ENCODE assay signal across 1 cellular context in genomic region chr1:23825076-23825761, GRCh38.
TF ChIP-seq lines count a peak whose summit lies in the region.

TSS of gene HMGCL (minus strand) at chr1:23825429. CDS start at chr1:23825415, 14 bp downstream.

TF ChIP-seq in HepG2, 621 proteins besides CTCF, POLR2A, EP300 and RAD21 (continued from another document and continues in another):
- TF ChIP-seq FOXP4 (CRISPR knock-in tag; IDR thresholded peaks at IDR 0.05) (peak; percentile 64), ZNF772 (CRISPR knock-in tag; IDR thresholded peaks at IDR 0.05) (peak; percentile 98), SPEN (CRISPR knock-in tag; IDR thresholded peaks at IDR 0.05; ENCODE audit: low read depth) (peak; percentile 78), BCL3 (CRISPR knock-in tag; IDR thresholded peaks at IDR 0.05) (peak; percentile 65; the same call in 1 of the 2 replicates), ZSCAN29 (CRISPR knock-in tag; conservative IDR thresholded peaks at IDR 0.05) (0 out of 2 replicates have a peak, but pooled peaks have one; percentile 39), ELF1 (CRISPR knock-in tag; IDR thresholded peaks at IDR 0.05) (peak; percentile 84), ZNF639 (CRISPR knock-in tag; conservative IDR thresholded peaks at IDR 0.05) (0 out of 2 replicates have a peak, but pooled peaks have one; percentile 41), ONECUT2 (CRISPR knock-in tag; IDR thresholded peaks at IDR 0.05) (0 out of 2 replicates have a peak, but pooled peaks have one; percentile 17), ZNF207 (IDR thresholded peaks at IDR 0.05; ENCODE audit: borderline replicate concordance) (no peak), SNAPC2 (CRISPR knock-in tag; IDR thresholded peaks at IDR 0.05) (peak; percentile 75; the same call in 1 of the 2 replicates), GATAD2A (CRISPR knock-in tag; IDR thresholded peaks at IDR 0.05) (peak; percentile 28; the same call in 1 of the 2 replicates), U2AF2 (IDR thresholded peaks at IDR 0.05; ENCODE audit: low read depth, low read length) (no peak), ZNF24 (IDR thresholded peaks at IDR 0.05) (no peak), THAP9 (CRISPR knock-in tag; IDR thresholded peaks at IDR 0.05; ENCODE audit: borderline replicate concordance) (peak; percentile 84; the same call in 1 of the 2 replicates), ZNF354B (CRISPR knock-in tag; IDR thresholded peaks at IDR 0.05) (peak; percentile 73; the same call in 1 of the 2 replicates), FOXK2 (IDR thresholded peaks at IDR 0.05) (no peak), NFKBIZ (CRISPR knock-in tag; IDR thresholded peaks at IDR 0.05) (peak; percentile 63; the same call in 1 of the 2 replicates), ZFP36L2 (CRISPR knock-in tag; IDR thresholded peaks at IDR 0.05) (no peak)
- TF ChIP-seq, protein P1, sequence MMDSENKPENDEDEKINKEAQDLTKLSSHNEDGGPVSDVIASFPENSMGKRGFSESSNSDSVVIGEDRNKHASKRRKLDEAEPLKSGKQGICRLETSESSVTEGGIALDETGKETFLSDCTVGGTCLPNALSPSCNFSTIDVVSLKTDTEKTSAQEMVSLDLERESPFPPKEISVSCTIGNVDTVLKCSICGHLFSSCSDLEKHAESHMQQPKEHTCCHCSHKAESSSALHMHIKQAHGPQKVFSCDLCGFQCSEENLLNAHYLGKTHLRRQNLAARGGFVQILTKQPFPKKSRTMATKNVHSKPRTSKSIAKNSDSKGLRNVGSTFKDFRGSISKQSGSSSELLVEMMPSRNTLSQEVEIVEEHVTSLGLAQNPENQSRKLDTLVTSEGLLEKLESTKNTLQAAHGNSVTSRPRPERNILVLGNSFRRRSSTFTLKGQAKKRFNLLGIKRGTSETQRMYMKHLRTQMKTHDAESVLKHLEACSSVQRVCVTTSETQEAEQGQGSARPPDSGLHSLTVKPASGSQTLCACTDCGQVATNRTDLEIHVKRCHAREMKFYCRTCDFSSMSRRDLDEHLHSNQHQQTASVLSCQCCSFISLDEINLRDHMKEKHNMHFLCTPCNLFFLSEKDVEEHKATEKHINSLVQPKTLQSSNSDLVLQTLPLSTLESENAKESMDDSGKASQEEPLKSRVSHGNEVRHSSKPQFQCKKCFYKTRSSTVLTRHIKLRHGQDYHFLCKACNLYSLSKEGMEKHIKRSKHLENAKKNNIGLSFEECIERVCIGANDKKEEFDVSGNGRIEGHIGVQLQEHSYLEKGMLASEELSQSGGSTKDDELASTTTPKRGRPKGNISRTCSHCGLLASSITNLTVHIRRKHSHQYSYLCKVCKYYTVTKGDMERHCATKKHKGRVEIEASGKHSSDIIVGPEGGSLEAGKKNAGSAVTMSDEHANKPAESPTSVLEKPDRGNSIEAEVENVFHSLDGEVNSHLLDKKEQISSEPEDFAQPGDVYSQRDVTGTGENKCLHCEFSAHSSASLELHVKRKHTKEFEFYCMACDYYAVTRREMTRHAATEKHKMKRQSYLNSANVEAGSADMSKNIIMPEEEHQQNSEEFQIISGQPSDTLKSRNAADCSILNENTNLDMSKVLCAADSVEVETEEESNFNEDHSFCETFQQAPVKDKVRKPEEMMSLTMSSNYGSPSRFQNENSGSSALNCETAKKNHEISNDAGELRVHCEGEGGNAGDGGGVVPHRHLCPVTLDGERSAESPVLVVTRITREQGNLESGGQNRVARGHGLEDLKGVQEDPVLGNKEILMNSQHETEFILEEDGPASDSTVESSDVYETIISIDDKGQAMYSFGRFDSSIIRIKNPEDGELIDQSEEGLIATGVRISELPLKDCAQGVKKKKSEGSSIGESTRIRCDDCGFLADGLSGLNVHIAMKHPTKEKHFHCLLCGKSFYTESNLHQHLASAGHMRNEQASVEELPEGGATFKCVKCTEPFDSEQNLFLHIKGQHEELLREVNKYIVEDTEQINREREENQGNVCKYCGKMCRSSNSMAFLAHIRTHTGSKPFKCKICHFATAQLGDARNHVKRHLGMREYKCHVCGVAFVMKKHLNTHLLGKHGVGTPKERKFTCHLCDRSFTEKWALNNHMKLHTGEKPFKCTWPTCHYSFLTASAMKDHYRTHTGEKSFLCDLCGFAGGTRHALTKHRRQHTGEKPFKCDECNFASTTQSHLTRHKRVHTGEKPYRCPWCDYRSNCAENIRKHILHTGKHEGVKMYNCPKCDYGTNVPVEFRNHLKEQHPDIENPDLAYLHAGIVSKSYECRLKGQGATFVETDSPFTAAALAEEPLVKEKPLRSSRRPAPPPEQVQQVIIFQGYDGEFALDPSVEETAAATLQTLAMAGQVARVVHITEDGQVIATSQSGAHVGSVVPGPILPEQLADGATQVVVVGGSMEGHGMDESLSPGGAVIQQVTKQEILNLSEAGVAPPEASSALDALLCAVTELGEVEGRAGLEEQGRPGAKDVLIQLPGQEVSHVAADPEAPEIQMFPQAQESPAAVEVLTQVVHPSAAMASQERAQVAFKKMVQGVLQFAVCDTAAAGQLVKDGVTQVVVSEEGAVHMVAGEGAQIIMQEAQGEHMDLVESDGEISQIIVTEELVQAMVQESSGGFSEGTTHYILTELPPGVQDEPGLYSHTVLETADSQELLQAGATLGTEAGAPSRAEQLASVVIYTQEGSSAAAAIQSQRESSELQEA (CRISPR knock-in tag; IDR thresholded peaks at IDR 0.05; ENCODE audit: not compliant biosample characterization): peak; percentile 61
- TF ChIP-seq, protein P2, sequence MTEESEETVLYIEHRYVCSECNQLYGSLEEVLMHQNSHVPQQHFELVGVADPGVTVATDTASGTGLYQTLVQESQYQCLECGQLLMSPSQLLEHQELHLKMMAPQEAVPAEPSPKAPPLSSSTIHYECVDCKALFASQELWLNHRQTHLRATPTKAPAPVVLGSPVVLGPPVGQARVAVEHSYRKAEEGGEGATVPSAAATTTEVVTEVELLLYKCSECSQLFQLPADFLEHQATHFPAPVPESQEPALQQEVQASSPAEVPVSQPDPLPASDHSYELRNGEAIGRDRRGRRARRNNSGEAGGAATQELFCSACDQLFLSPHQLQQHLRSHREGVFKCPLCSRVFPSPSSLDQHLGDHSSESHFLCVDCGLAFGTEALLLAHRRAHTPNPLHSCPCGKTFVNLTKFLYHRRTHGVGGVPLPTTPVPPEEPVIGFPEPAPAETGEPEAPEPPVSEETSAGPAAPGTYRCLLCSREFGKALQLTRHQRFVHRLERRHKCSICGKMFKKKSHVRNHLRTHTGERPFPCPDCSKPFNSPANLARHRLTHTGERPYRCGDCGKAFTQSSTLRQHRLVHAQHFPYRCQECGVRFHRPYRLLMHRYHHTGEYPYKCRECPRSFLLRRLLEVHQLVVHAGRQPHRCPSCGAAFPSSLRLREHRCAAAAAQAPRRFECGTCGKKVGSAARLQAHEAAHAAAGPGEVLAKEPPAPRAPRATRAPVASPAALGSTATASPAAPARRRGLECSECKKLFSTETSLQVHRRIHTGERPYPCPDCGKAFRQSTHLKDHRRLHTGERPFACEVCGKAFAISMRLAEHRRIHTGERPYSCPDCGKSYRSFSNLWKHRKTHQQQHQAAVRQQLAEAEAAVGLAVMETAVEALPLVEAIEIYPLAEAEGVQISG (CRISPR knock-in tag; IDR thresholded peaks at IDR 0.05): peak; percentile 84
- TF ChIP-seq, protein P3, sequence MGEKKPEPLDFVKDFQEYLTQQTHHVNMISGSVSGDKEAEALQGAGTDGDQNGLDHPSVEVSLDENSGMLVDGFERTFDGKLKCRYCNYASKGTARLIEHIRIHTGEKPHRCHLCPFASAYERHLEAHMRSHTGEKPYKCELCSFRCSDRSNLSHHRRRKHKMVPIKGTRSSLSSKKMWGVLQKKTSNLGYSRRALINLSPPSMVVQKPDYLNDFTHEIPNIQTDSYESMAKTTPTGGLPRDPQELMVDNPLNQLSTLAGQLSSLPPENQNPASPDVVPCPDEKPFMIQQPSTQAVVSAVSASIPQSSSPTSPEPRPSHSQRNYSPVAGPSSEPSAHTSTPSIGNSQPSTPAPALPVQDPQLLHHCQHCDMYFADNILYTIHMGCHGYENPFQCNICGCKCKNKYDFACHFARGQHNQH (CRISPR knock-in tag; IDR thresholded peaks at IDR 0.05): peak; percentile 52; the same call in 1 of the 2 replicates
- TF ChIP-seq, protein P4, sequence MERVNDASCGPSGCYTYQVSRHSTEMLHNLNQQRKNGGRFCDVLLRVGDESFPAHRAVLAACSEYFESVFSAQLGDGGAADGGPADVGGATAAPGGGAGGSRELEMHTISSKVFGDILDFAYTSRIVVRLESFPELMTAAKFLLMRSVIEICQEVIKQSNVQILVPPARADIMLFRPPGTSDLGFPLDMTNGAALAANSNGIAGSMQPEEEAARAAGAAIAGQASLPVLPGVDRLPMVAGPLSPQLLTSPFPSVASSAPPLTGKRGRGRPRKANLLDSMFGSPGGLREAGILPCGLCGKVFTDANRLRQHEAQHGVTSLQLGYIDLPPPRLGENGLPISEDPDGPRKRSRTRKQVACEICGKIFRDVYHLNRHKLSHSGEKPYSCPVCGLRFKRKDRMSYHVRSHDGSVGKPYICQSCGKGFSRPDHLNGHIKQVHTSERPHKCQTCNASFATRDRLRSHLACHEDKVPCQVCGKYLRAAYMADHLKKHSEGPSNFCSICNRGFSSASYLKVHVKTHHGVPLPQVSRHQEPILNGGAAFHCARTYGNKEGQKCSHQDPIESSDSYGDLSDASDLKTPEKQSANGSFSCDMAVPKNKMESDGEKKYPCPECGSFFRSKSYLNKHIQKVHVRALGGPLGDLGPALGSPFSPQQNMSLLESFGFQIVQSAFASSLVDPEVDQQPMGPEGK (CRISPR knock-in tag; IDR thresholded peaks at IDR 0.05): peak; percentile 61; the same call in 1 of the 2 replicates
